ENCODE assay signal across 1 cellular context in genomic region chr5:171907731-171908343, GRCh38.
TF ChIP-seq lines count a peak whose summit lies in the region.

No MANE protein-coding gene starts in this region.

TF ChIP-seq in K562, 482 proteins besides CTCF, POLR2A, EP300 and RAD21 (continued from another document):
- TF ChIP-seq CHD4 (IDR thresholded peaks at IDR 0.05; ENCODE audit: insufficient read depth, insufficient replicate concordance, low read depth, low read length, poor library complexity, severe bottlenecking) (no peak), MIER1 (IDR thresholded peaks at IDR 0.05; ENCODE audit: low read depth) (no peak), ZZZ3 (IDR thresholded peaks at IDR 0.05) (no peak), ZNF316 (IDR thresholded peaks at IDR 0.05) (no peak)
